In the genomic region with DNA sequence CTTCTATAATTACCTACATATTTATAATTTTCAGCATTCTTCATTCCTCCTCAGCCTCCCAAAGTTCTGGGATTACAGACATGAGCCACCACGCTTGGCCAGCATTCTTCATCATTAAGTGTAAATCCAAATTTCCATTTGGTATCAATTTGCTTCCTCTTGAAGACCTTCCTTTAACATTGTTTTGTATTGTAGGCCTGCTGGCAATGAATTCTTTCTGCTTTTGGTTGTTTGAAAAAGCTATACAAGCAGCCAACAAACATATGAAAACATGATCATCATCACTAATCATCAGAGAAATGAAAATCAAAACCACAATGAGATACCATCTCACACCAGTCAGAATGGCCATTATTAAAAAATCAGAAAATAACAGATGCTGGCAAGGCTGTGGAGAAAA, we compare ENCODE assay signal across 29 cellular contexts. TPM values are rescaled to one million over a fixed set of nuclear protein-coding genes. Genes with fewer than 3 reads are reported as not detected.
"Had no signal": no experiment of that assay in that cellular context is flagged by ENCODE, and none has a peak within 500 bp of the region (broad histone marks: within the 10 kb centered on the region; RNA-seq: fewer than 3 reads in every experiment).

No MANE protein-coding gene starts in this region.

- H3K9me3 ChIP-seq: ovary, psoas muscle, right lobe of liver, sigmoid colon, stomach, thoracic aorta, thyroid gland, upper lobe of left lung, vagina had no signal

- H3K4me3 Mint-ChIP-seq: natural killer cell; nephron; neural progenitor cell; stimulated activated effector memory CD8-positive, alpha-beta T cell treated with anti-CD3 and anti-CD28 coated beads, Interleukin-12 subunit alpha, Interleukin-12 subunit beta, amount 100 ng/mL, for 72 hours; stimulated activated naive B cell treated with anti-CD40 and anti-IgM and Interleukin-4, amounts not matched to agents 10 μg/mL and 1 μg/mL and 100 μg/mL, for 72 hours; stimulated activated naive CD8-positive, alpha-beta T cell treated with anti-CD3 and anti-CD28 coated beads, Interleukin-15, Interleukin-2, amounts not matched to agents 100 ng/mL and 50 ng/mL, for 24 hours had no signal

- H3K27ac ChIP-seq: neural progenitor cell, ovary, parathyroid adenoma, psoas muscle, right lobe of liver, sigmoid colon, stomach, thoracic aorta, thyroid gland, tibial nerve, upper lobe of left lung, vagina had no signal

- H3K4me3 ChIP-seq: neural progenitor cell, ovary, psoas muscle, right lobe of liver, sigmoid colon, stomach, thoracic aorta, thyroid gland, tibial nerve, upper lobe of left lung, vagina had no signal

- H3K27me3 ChIP-seq: neural progenitor cell, ovary, right lobe of liver, sigmoid colon, stomach, thyroid gland, tibial nerve, upper lobe of left lung, vagina had no signal

- H3K4me2 ChIP-seq: neural progenitor cell had no signal

- H3K36me3 Mint-ChIP-seq: natural killer cell; neural progenitor cell; stimulated activated effector memory CD8-positive, alpha-beta T cell treated with anti-CD3 and anti-CD28 coated beads, Interleukin-12 subunit alpha, Interleukin-12 subunit beta, amount 100 ng/mL, for 72 hours; stimulated activated naive B cell treated with anti-CD40 and anti-IgM and Interleukin-4, amounts not matched to agents 10 μg/mL and 1 μg/mL and 100 μg/mL, for 72 hours had no signal

- H3K9me3 Mint-ChIP-seq: natural killer cell; neural progenitor cell; stimulated activated effector memory CD8-positive, alpha-beta T cell treated with anti-CD3 and anti-CD28 coated beads, Interleukin-12 subunit alpha, Interleukin-12 subunit beta, amount 100 ng/mL, for 72 hours had no signal

- H3K4me1 ChIP-seq: neural progenitor cell, parathyroid adenoma, psoas muscle, right lobe of liver, sigmoid colon, stomach, thyroid gland, tibial nerve, upper lobe of left lung, vagina had no signal

- H3K27ac Mint-ChIP-seq: natural killer cell; nephron; neural progenitor cell; progenitor cell of endocrine pancreas; stimulated activated effector memory CD8-positive, alpha-beta T cell treated with anti-CD3 and anti-CD28 coated beads, Interleukin-12 subunit alpha, Interleukin-12 subunit beta, amount 100 ng/mL, for 72 hours; stimulated activated naive B cell treated with anti-CD40 and anti-IgM and Interleukin-4, amounts not matched to agents 10 μg/mL and 1 μg/mL and 100 μg/mL, for 72 hours; stimulated activated naive CD8-positive, alpha-beta T cell treated with anti-CD3 and anti-CD28 coated beads, Interleukin-15, Interleukin-2, amounts not matched to agents 100 ng/mL and 50 ng/mL, for 24 hours had no signal

- H3K27me3 Mint-ChIP-seq: progenitor cell of endocrine pancreas; stimulated activated naive CD8-positive, alpha-beta T cell treated with anti-CD3 and anti-CD28 coated beads, Interleukin-15, Interleukin-2, amounts not matched to agents 100 ng/mL and 50 ng/mL, for 24 hours had no signal

- H3K9ac ChIP-seq: neural progenitor cell, parathyroid adenoma had no signal

- H3K36me3 ChIP-seq: neural progenitor cell, ovary, right lobe of liver, sigmoid colon, stomach, thoracic aorta, thyroid gland, tibial nerve, upper lobe of left lung, vagina had no signal

- H2AFZ ChIP-seq: neural progenitor cell, parathyroid adenoma had no signal

- H3K4me1 Mint-ChIP-seq: natural killer cell; nephron; neural progenitor cell; stimulated activated effector memory CD8-positive, alpha-beta T cell treated with anti-CD3 and anti-CD28 coated beads, Interleukin-12 subunit alpha, Interleukin-12 subunit beta, amount 100 ng/mL, for 72 hours; stimulated activated naive B cell treated with anti-CD40 and anti-IgM and Interleukin-4, amounts not matched to agents 10 μg/mL and 1 μg/mL and 100 μg/mL, for 72 hours had no signal

- H3K79me2 ChIP-seq: parathyroid adenoma had no signal

- DNase-seq: natural killer cell; occipital lobe; ovary; posterior cingulate gyrus; psoas muscle; right cardiac atrium; right lobe of liver; sigmoid colon; small intestine; stimulated activated CD4-positive, alpha-beta T cell treated with anti-CD3 and anti-CD28 coated beads, Interleukin-15, amount 100 ng/mL, for 24 hours; stimulated activated CD4-positive, alpha-beta T cell treated with anti-CD3 and anti-CD28 coated beads, Interleukin-2, amount 100 ng/mL, for 24 hours; stimulated activated CD4-positive, alpha-beta T cell treated with anti-CD3 and anti-CD28 coated beads, Interleukin-2, amount 100 ng/mL, for 48 hours; stimulated activated CD4-positive, alpha-beta T cell treated with anti-CD3 and anti-CD28 coated beads, Interleukin-4, amount 100 ng/mL, for 24 hours; stimulated activated naive B cell treated with anti-CD40 and anti-IgM and Interleukin-4, amounts not matched to agents 10 μg/mL and 1 μg/mL and 100 μg/mL, for 72 hours; stimulated activated naive CD4-positive, alpha-beta T cell treated with Interleukin-2 at 50 U/mL for 16 hours; stomach; thyroid gland; trophoblast cell; upper lobe of left lung had no signal

RNA-seq across cellular contexts. Expression of a gene that starts 56.4 kb away (rescaled TPM):
- polyA plus RNA-seq: neural cell had no signal
